In genomic region chr6:217048-217659, GRCh38 we compare ENCODE assay signal across 1 cellular context.
TF ChIP-seq lines count a peak whose summit lies in the region.

No MANE protein-coding gene starts in this region.

TF ChIP-seq in HepG2, 621 proteins besides CTCF, POLR2A, EP300 and RAD21 (continued from another document and continues in another):
- no peak for TF ChIP-seq ZNF234 (CRISPR knock-in tag; conservative IDR thresholded peaks at IDR 0.05)
- TF ChIP-seq ZNF644 (CRISPR knock-in tag; IDR thresholded peaks at IDR 0.05; ENCODE audit: low read depth): peak; percentile 84
- TF ChIP-seq ZNF670 (CRISPR knock-in tag; IDR thresholded peaks at IDR 0.05; ENCODE audit: borderline replicate concordance): no peak
- TF ChIP-seq ZNF350 (CRISPR knock-in tag; IDR thresholded peaks at IDR 0.05; ENCODE audit: borderline replicate concordance, low read depth): no peak
- TF ChIP-seq ATF3 (CRISPR knock-in tag; IDR thresholded peaks at IDR 0.05): 0 out of 2 replicates have a peak, but pooled peaks have one; percentile 8
- TF ChIP-seq, protein P1, sequence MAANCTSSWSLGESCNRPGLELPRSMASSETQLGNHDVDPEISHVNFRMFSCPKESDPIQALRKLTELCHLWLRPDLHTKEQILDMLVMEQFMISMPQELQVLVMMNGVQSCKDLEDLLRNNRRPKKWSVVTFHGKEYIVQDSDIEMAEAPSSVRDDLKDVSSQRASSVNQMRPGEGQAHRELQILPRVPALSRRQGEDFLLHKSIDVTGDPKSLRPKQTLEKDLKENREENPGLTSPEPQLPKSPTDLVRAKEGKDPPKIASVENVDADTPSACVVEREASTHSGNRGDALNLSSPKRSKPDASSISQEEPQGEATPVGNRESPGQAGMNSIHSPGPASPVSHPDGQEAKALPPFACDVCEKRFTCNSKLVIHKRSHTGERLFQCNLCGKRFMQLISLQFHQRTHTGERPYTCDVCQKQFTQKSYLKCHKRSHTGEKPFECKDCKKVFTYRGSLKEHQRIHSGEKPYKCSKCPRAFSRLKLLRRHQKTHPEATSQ (CRISPR knock-in tag; IDR thresholded peaks at IDR 0.05; ENCODE audit: borderline replicate concordance): no peak
- no peak for TF ChIP-seq CREB1 (IDR thresholded peaks at IDR 0.05)
- no peak for TF ChIP-seq CREB1 (CRISPR knock-in tag; IDR thresholded peaks at IDR 0.05)
- TF ChIP-seq NFE2L2 (IDR thresholded peaks at IDR 0.05; ENCODE audit: low read length): no peak
- 0 out of 2 replicates have a peak, but pooled peaks have one; percentile 55 for TF ChIP-seq ADNP (CRISPR knock-in tag; IDR thresholded peaks at IDR 0.05)
- 0 out of 2 replicates have a peak, but pooled peaks have one; percentile 35 for TF ChIP-seq ZFP91 (CRISPR knock-in tag; IDR thresholded peaks at IDR 0.05; ENCODE audit: borderline replicate concordance)
- TF ChIP-seq SMC3 (IDR thresholded peaks at IDR 0.05; ENCODE audit: low read length): peak; percentile 58
- TF ChIP-seq FOXA1 (IDR thresholded peaks at IDR 0.05): no peak
- no peak for TF ChIP-seq FOXA1 (CRISPR knock-in tag; IDR thresholded peaks at IDR 0.05)
- TF ChIP-seq HOXA3 (CRISPR knock-in tag; IDR thresholded peaks at IDR 0.05): peak; percentile 71; the same call in 1 of the 2 replicates
- no peak for TF ChIP-seq KDM5B (CRISPR knock-in tag; IDR thresholded peaks at IDR 0.05; ENCODE audit: borderline replicate concordance)
- no peak for TF ChIP-seq NFIB (CRISPR knock-in tag; IDR thresholded peaks at IDR 0.05; ENCODE audit: borderline replicate concordance)
- TF ChIP-seq ZNF546 (CRISPR knock-in tag; conservative IDR thresholded peaks at IDR 0.05): no peak
- TF ChIP-seq ZNF501 (CRISPR knock-in tag; IDR thresholded peaks at IDR 0.05): no peak
- no peak for TF ChIP-seq ZNF224 (CRISPR knock-in tag; IDR thresholded peaks at IDR 0.05)
- no peak for TF ChIP-seq HHEX (CRISPR knock-in tag; IDR thresholded peaks at IDR 0.05)
- TF ChIP-seq, protein P2, sequence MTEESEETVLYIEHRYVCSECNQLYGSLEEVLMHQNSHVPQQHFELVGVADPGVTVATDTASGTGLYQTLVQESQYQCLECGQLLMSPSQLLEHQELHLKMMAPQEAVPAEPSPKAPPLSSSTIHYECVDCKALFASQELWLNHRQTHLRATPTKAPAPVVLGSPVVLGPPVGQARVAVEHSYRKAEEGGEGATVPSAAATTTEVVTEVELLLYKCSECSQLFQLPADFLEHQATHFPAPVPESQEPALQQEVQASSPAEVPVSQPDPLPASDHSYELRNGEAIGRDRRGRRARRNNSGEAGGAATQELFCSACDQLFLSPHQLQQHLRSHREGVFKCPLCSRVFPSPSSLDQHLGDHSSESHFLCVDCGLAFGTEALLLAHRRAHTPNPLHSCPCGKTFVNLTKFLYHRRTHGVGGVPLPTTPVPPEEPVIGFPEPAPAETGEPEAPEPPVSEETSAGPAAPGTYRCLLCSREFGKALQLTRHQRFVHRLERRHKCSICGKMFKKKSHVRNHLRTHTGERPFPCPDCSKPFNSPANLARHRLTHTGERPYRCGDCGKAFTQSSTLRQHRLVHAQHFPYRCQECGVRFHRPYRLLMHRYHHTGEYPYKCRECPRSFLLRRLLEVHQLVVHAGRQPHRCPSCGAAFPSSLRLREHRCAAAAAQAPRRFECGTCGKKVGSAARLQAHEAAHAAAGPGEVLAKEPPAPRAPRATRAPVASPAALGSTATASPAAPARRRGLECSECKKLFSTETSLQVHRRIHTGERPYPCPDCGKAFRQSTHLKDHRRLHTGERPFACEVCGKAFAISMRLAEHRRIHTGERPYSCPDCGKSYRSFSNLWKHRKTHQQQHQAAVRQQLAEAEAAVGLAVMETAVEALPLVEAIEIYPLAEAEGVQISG (CRISPR knock-in tag; IDR thresholded peaks at IDR 0.05): peak; percentile 29; the same call in 1 of the 2 replicates
- no peak for TF ChIP-seq NR2F2 (IDR thresholded peaks at IDR 0.05; ENCODE audit: borderline replicate concordance, low read depth)
- TF ChIP-seq ZBTB33 (CRISPR knock-in tag; IDR thresholded peaks at IDR 0.05): peak; percentile 100
- TF ChIP-seq BHLHE40 (IDR thresholded peaks at IDR 0.05; ENCODE audit: low read length): no peak
- no peak for TF ChIP-seq XRCC5 (optimal IDR thresholded peaks at IDR 0.05; ENCODE audit: low read length)
- TF ChIP-seq MTA1 (CRISPR knock-in tag; IDR thresholded peaks at IDR 0.05; ENCODE audit: borderline replicate concordance): 0 out of 2 replicates have a peak, but pooled peaks have one; percentile 23
- no peak for TF ChIP-seq KLF16 (CRISPR knock-in tag; IDR thresholded peaks at IDR 0.05)
- no peak for TF ChIP-seq ZNF414 (CRISPR knock-in tag; IDR thresholded peaks at IDR 0.05)
- TF ChIP-seq SMYD3 (CRISPR knock-in tag; IDR thresholded peaks at IDR 0.05): no peak
- no peak for TF ChIP-seq MLLT10 (CRISPR knock-in tag; IDR thresholded peaks at IDR 0.05)
- TF ChIP-seq MTF2 (CRISPR knock-in tag; IDR thresholded peaks at IDR 0.05; ENCODE audit: borderline replicate concordance): no peak
- no peak for TF ChIP-seq ZSCAN30 (CRISPR knock-in tag; IDR thresholded peaks at IDR 0.05)
- TF ChIP-seq ZNF792 (CRISPR knock-in tag; IDR thresholded peaks at IDR 0.05): no peak
- TF ChIP-seq PCBP2 (optimal IDR thresholded peaks at IDR 0.05; ENCODE audit: low read depth, low read length, poor library complexity, severe bottlenecking): no peak
- TF ChIP-seq ZNF10 (CRISPR knock-in tag; IDR thresholded peaks at IDR 0.05; ENCODE audit: borderline replicate concordance, low read depth): no peak
- TF ChIP-seq CBX1 (IDR thresholded peaks at IDR 0.05; ENCODE audit: low read depth): no peak
- no peak for TF ChIP-seq ZNF24 (IDR thresholded peaks at IDR 0.05)
- TF ChIP-seq ZNF850 (CRISPR knock-in tag; conservative IDR thresholded peaks at IDR 0.05): no peak
- TF ChIP-seq NFKBIZ (CRISPR knock-in tag; IDR thresholded peaks at IDR 0.05): no peak
- no peak for TF ChIP-seq ZNF83 (CRISPR knock-in tag; IDR thresholded peaks at IDR 0.05; ENCODE audit: borderline replicate concordance)
- no peak for TF ChIP-seq ARHGAP35 (CRISPR knock-in tag; IDR thresholded peaks at IDR 0.05; ENCODE audit: borderline replicate concordance)
- no peak for TF ChIP-seq MTA3 (CRISPR knock-in tag; IDR thresholded peaks at IDR 0.05)
- TF ChIP-seq ZFP90 (CRISPR knock-in tag; IDR thresholded peaks at IDR 0.05; ENCODE audit: borderline replicate concordance): no peak
- TF ChIP-seq CHD4 (IDR thresholded peaks at IDR 0.05; ENCODE audit: borderline replicate concordance, low read length): no peak
- peak; percentile 25; the same call in 1 of the 2 replicates for TF ChIP-seq MYC (CRISPR knock-in tag; IDR thresholded peaks at IDR 0.05; ENCODE audit: borderline replicate concordance)
- peak; percentile 32; the same call in 1 of the 2 replicates for TF ChIP-seq ZNF768 (CRISPR knock-in tag; IDR thresholded peaks at IDR 0.05)
- TF ChIP-seq IRF2 (CRISPR knock-in tag; IDR thresholded peaks at IDR 0.05): no peak
- peak; percentile 83; the same call in 1 of the 2 replicates for TF ChIP-seq ZBTB4 (CRISPR knock-in tag; IDR thresholded peaks at IDR 0.05; ENCODE audit: borderline replicate concordance)
- peak; percentile 36 for TF ChIP-seq YY1 (IDR thresholded peaks at IDR 0.05; ENCODE audit: insufficient read depth, insufficient replicate concordance, low read depth, low read length)
- TF ChIP-seq TCF7L2 (IDR thresholded peaks at IDR 0.05; ENCODE audit: low read depth, low read length): no peak
- no peak for TF ChIP-seq SMAD1 (CRISPR knock-in tag; IDR thresholded peaks at IDR 0.05; ENCODE audit: borderline replicate concordance, low read depth)
- TF ChIP-seq SP1 (IDR thresholded peaks at IDR 0.05): no peak
- TF ChIP-seq SP1 (CRISPR knock-in tag; IDR thresholded peaks at IDR 0.05): 0 out of 2 replicates have a peak, but pooled peaks have one; percentile 18
- TF ChIP-seq, protein P3, sequence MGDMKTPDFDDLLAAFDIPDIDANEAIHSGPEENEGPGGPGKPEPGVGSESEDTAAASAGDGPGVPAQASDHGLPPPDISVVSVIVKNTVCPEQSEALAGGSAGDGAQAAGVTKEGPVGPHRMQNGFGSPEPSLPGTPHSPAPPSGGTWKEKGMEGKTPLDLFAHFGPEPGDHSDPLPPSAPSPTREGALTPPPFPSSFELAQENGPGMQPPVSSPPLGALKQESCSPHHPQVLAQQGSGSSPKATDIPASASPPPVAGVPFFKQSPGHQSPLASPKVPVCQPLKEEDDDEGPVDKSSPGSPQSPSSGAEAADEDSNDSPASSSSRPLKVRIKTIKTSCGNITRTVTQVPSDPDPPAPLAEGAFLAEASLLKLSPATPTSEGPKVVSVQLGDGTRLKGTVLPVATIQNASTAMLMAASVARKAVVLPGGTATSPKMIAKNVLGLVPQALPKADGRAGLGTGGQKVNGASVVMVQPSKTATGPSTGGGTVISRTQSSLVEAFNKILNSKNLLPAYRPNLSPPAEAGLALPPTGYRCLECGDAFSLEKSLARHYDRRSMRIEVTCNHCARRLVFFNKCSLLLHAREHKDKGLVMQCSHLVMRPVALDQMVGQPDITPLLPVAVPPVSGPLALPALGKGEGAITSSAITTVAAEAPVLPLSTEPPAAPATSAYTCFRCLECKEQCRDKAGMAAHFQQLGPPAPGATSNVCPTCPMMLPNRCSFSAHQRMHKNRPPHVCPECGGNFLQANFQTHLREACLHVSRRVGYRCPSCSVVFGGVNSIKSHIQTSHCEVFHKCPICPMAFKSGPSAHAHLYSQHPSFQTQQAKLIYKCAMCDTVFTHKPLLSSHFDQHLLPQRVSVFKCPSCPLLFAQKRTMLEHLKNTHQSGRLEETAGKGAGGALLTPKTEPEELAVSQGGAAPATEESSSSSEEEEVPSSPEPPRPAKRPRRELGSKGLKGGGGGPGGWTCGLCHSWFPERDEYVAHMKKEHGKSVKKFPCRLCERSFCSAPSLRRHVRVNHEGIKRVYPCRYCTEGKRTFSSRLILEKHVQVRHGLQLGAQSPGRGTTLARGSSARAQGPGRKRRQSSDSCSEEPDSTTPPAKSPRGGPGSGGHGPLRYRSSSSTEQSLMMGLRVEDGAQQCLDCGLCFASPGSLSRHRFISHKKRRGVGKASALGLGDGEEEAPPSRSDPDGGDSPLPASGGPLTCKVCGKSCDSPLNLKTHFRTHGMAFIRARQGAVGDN (CRISPR knock-in tag; IDR thresholded peaks at IDR 0.05): peak; percentile 38; the same call in 1 of the 2 replicates
- TF ChIP-seq IKZF4 (CRISPR knock-in tag; IDR thresholded peaks at IDR 0.05; ENCODE audit: borderline replicate concordance, low read depth, not compliant biosample characterization): no peak
- TF ChIP-seq AHR (CRISPR knock-in tag; IDR thresholded peaks at IDR 0.05): peak; percentile 36; the same call in 1 of the 2 replicates
- no peak for TF ChIP-seq ZNF431 (CRISPR knock-in tag; IDR thresholded peaks at IDR 0.05; ENCODE audit: borderline replicate concordance, low read depth)
